In genomic region chr3:50237754-50238548, GRCh38 we compare ENCODE assay signal across 8 cellular contexts. TPM values are rescaled to one million over a fixed set of nuclear protein-coding genes. Genes with fewer than 3 reads are reported as not detected.
DNase-seq lines count a peak whose midpoint lies in the region; ATAC-seq and TF ChIP-seq lines count a peak whose summit lies in the region.

No MANE protein-coding gene starts in this region.

- peak overlapping the region; percentile 82 for H3K9ac ChIP-seq in neural progenitor cell
- peak overlapping the region; percentile 81 to 94 for H3K9ac ChIP-seq in stomach smooth muscle (ENCODE audit: low read length in 2 of 2)

- H3K27ac ChIP-seq in neural progenitor cell (peak overlapping the region; percentile 88), stomach smooth muscle (ENCODE audit: low read length) (peak overlapping the region; percentile 86)

- H3K9me3 Mint-ChIP-seq in neural progenitor cell, result no peaks in the 10 kb centered on the region

- peaks cover 11% of the 10 kb centered on the region for H3K36me3 Mint-ChIP-seq in neural progenitor cell

- H3K27me3 Mint-ChIP-seq in neural progenitor cell (ENCODE audit: insufficient read depth, low read depth), result peaks cover 20% of the 10 kb centered on the region

- H3K4me1 Mint-ChIP-seq in neural progenitor cell, result peaks cover 74% of the 10 kb centered on the region

- ATAC-seq in HG03439 (IDR thresholded peaks at IDR 0.05; ENCODE audit: unreplicated experiment), result peak; percentile 30

- peaks cover 63% of the 10 kb centered on the region for H4K20me1 ChIP-seq in neural progenitor cell (ENCODE audit: low read depth)

- H3F3A ChIP-seq in neural progenitor cell (ENCODE audit: low read depth), result peaks cover 53% of the 10 kb centered on the region

- H3K4me3 ChIP-seq in neural progenitor cell (peak overlapping the region; percentile 89), stomach smooth muscle (ENCODE audit: low read length in 2 of 2) (peak overlapping the region; percentile 88 to 95)

- peak overlapping the region; percentile 100 for H3K4me3 Mint-ChIP-seq in neural progenitor cell

- H3K36me3 ChIP-seq in neural progenitor cell (no peaks in the 10 kb centered on the region), stomach smooth muscle (ENCODE audit: control insufficient read depth in 2 of 2, insufficient read depth in 2 of 2, low read length in 2 of 2) (peaks cover 0 to 8% of the 10 kb centered on the region in 2 donors)

- H3K27me3 ChIP-seq in neural progenitor cell (no peaks in the 10 kb centered on the region), stomach smooth muscle (ENCODE audit: control insufficient read depth in 1 of 2, insufficient read depth in 2 of 2, low read length in 2 of 2) (no peaks in the 10 kb centered on the region)

- DNase-seq in NCI-H1436 (lab: John Stamatoyannopoulos, UW) (peak; percentile 22), NCI-H1436 treated with DMSO at 0.1 percent for 48 hours (lab: John Stamatoyannopoulos, UW) (no peak), RPMI8226 (peak; percentile 92), fibroblast of the conjunctiva (ENCODE audit: low read depth) (peak; percentile 51), neural progenitor cell (ENCODE audit: low spot score) (peak; percentile 69)
- DNase-seq in activated T-helper 9 cell treated with anti-CD3 and anti-CD28 coated beads, Interleukin-2, amount 50 U/mL, for 16 hours (ENCODE audit: low read depth), result peak; percentile 83

- H3K27ac Mint-ChIP-seq in neural progenitor cell, result no peak overlapping the region

- H3K4me2 ChIP-seq in neural progenitor cell, result peak overlapping the region; percentile 97

- peaks cover 57% of the 10 kb centered on the region for H3K4me1 ChIP-seq in neural progenitor cell
- peaks cover 68% of the 10 kb centered on the region for H3K4me1 ChIP-seq in stomach smooth muscle (ENCODE audit: control insufficient read depth, insufficient read depth, low read length)

- TF ChIP-seq CTCF in neural progenitor cell (IDR thresholded peaks at IDR 0.05), result no peak

- H3K79me2 ChIP-seq in neural progenitor cell (ENCODE audit: low read depth), result peaks cover 70% of the 10 kb centered on the region

- H2AFZ ChIP-seq in neural progenitor cell (replicated peaks), result no peak overlapping the region

- H3K9me3 ChIP-seq in neural progenitor cell (ENCODE audit: low read depth) (no peaks in the 10 kb centered on the region), stomach smooth muscle (ENCODE audit: control insufficient read depth in 2 of 2, low read length in 2 of 2) (no peaks in the 10 kb centered on the region)

RNA-seq across cellular contexts. Expression of gene GNAI2, which starts 1.9 kb away (rescaled TPM):
- total RNA-seq in neural progenitor cell (ENCODE audit: low replicate concordance), result 249 and 321 TPM in 2 replicates

RNA-seq across cellular contexts. Expression of gene SEMA3B, which starts 31.0 kb away (rescaled TPM):
- total RNA-seq in neural progenitor cell (ENCODE audit: low replicate concordance), result 0.80 and 8.6 TPM in 2 replicates

RNA-seq across cellular contexts. Expression of gene SLC38A3, which starts 32.9 kb away (rescaled TPM):
- 0.17 and 0.77 TPM in 2 replicates for total RNA-seq in neural progenitor cell (ENCODE audit: low replicate concordance)

RNA-seq across cellular contexts. Expression of gene LSMEM2, which starts 40.9 kb away (rescaled TPM):
- 0.37 TPM in 1 of 2 replicates, not detected in the other for total RNA-seq in neural progenitor cell (ENCODE audit: low replicate concordance)

RNA-seq across cellular contexts. Expression of gene GNAT1, which starts 46.5 kb away (rescaled TPM):
- 0.03 TPM in 1 of 2 replicates, not detected in the other for total RNA-seq in neural progenitor cell (ENCODE audit: low replicate concordance)
